ENCODE assay signal across 1 cellular context in genomic region chr19:9835507-9835949, GRCh38.
TF ChIP-seq lines count a peak whose summit lies in the region.

No MANE protein-coding gene starts in this region.

TF ChIP-seq in K562, 482 proteins besides CTCF, POLR2A, EP300 and RAD21 (continued from another document):
- TF ChIP-seq POLR2G (IDR thresholded peaks at IDR 0.05; ENCODE audit: low read depth, low read length) (peak; percentile 19), PHB (CRISPR knock-in tag; IDR thresholded peaks at IDR 0.05) (0 out of 2 replicates have a peak, but pooled peaks have one; percentile 36), RBFOX2 (IDR thresholded peaks at IDR 0.05; ENCODE audit: low read depth, low read length) (peak; percentile 57), ZKSCAN1 (IDR thresholded peaks at IDR 0.05; ENCODE audit: low read depth, low read length) (peak; percentile 46; the same call in 1 of the 2 replicates), U2AF1 (optimal IDR thresholded peaks at IDR 0.05; ENCODE audit: low read depth, low read length) (no peak), HDAC1 (IDR thresholded peaks at IDR 0.05) (peak in 1 of 2 experiments; percentile 42; a peak in 1 of 4 replicates), ZNF197 (CRISPR knock-in tag; IDR thresholded peaks at IDR 0.05; ENCODE audit: low read depth) (no peak), RBBP5 (IDR thresholded peaks at IDR 0.05; ENCODE audit: borderline replicate concordance, insufficient read depth, low read length, poor library complexity, severe bottlenecking) (peak; percentile 48)
